In genomic region chr11:36509265-36509664, GRCh38 we compare ENCODE assay signal across 7 cellular contexts. TPM values are rescaled to one million over a fixed set of nuclear protein-coding genes. Genes with fewer than 3 reads are reported as not detected.
DNase-seq lines count a peak whose midpoint lies in the region; ATAC-seq and TF ChIP-seq lines count a peak whose summit lies in the region.

No MANE protein-coding gene starts in this region.

- H3K4me3 ChIP-seq in GM12875 (ENCODE audit: low read depth, low read length) (peak overlapping the region; percentile 99), lower lobe of right lung (peak overlapping the region; percentile 77)

- DNase-seq in SW480 (ENCODE audit: low spot score) = peak; percentile 22
- peak; percentile 52 for DNase-seq in dedifferentiated amniotic fluid mesenchymal stem cell (ENCODE audit: extremely low spot score)
- no peak for DNase-seq in lower lobe of right lung
- peak in 1 of 49 donors; percentile 21 for DNase-seq in substantia nigra (lab: John Stamatoyannopoulos, UW)
- no peak for DNase-seq in NCI-H2081 (lab: John Stamatoyannopoulos, UW)

- H3K36me3 ChIP-seq in lower lobe of right lung = no peaks in the 10 kb centered on the region

- peak; percentile 29 for ATAC-seq in HG02852 (IDR thresholded peaks at IDR 0.05; ENCODE audit: unreplicated experiment)
- peak; percentile 10 to 54 for ATAC-seq in lower lobe of right lung

- H3K27ac ChIP-seq in lower lobe of right lung = peak overlapping the region; percentile 93
- H3K27ac ChIP-seq in substantia nigra (ENCODE audit: low read depth, low read length, poor library complexity, severe bottlenecking) = peak overlapping the region; percentile 81

- no peak for TF ChIP-seq CTCF in GM12875 (IDR thresholded peaks at IDR 0.05; ENCODE audit: borderline replicate concordance, insufficient read depth, low read depth, low read length)
- no peak for TF ChIP-seq CTCF in lower lobe of right lung (IDR thresholded peaks at IDR 0.05)

- peaks cover 25% of the 10 kb centered on the region for H3K4me1 ChIP-seq in lower lobe of right lung

- peaks cover 5% of the 10 kb centered on the region for H3K9me3 ChIP-seq in lower lobe of right lung

- intact Hi-C loops in lower lobe of right lung (cut with DNase I) = no loop called here

- no peaks in the 10 kb centered on the region for H3K27me3 ChIP-seq in lower lobe of right lung (ENCODE audit: low read depth)

RNA-seq across cellular contexts. Expression of gene TRAF6, which starts 0.8 kb away (rescaled TPM):
- 13.7 TPM for total RNA-seq in lower lobe of right lung

RNA-seq across cellular contexts. Expression of gene RAG1, which starts 58.5 kb away (rescaled TPM):
- 1.3 TPM for total RNA-seq in lower lobe of right lung

Comparison
In these comparisons a context has a peak if more than half of its experiments do, and no peak if none do; other contexts are left out.
1. DNase-seq: peak in SW480 (single experiment) and dedifferentiated amniotic fluid mesenchymal stem cell (single experiment); none in lower lobe of right lung (single experiment) and NCI-H2081 (0 of 2).